In the genomic region with DNA sequence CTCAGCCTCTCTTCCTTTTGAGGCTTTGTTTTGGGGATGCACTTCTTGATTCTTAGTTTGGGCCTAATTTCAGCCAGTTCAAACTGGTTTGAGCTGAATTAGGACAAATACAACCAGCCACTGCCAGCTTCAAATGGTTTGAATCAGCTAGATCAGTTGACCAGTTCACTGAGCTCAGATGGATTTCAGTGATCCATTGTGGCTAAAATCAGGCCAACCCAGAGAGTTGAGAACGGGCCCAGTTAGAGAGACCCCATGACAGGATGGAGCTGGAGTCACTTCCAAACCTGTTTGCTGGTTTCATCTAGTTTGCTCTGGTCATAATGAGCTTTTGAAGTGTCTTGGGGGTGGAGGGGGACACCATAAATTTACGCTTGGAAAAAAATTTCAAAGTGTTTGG, we compare ENCODE assay signal across 1 cellular context.
A peak's percentile ranks its signal among the peaks of the same experiment; 100 is the strongest.
TF ChIP-seq lines count a peak whose summit lies in the region.

No MANE protein-coding gene starts in this region.

TF ChIP-seq in H1, 55 proteins besides CTCF, POLR2A, EP300 and RAD21:
- no peak for TF ChIP-seq CREB1 (IDR thresholded peaks at IDR 0.05)
- TF ChIP-seq KDM1A (IDR thresholded peaks at IDR 0.05; ENCODE audit: borderline replicate concordance, low read length): peak; percentile 77; the same call in 1 of the 2 replicates
